16 cellular contexts compared by ENCODE assay signal in genomic region chr5:23411200-23411599, GRCh38.
"Had no signal": no experiment of that assay in that cellular context is flagged by ENCODE, and none has a peak within 500 bp of the region (broad histone marks: within the 10 kb centered on the region; RNA-seq: fewer than 3 reads in every experiment).

No MANE protein-coding gene starts in this region.

- H3K4me1 ChIP-seq: adrenal gland, colonic mucosa, heart right ventricle, left ventricle myocardium inferior, pancreas had no signal

- H3K4me3 ChIP-seq: adrenal gland, colonic mucosa, heart right ventricle, left ventricle myocardium inferior, pancreas, thoracic aorta had no signal

- H3K4me3 Mint-ChIP-seq: activated naive CD4-positive, alpha-beta T cell treated with anti-CD3 and anti-CD28 coated beads, Interleukin-2, amount 10 ng/mL, durations not matched to agents 7 days and 5 days; nephron progenitor cell; stimulated activated naive CD8-positive, alpha-beta T cell treated with anti-CD3 and anti-CD28 coated beads, Interleukin-15, Interleukin-2, amounts not matched to agents 100 ng/mL and 50 ng/mL, for 24 hours had no signal

- H3K27me3 Mint-ChIP-seq: activated naive CD4-positive, alpha-beta T cell treated with anti-CD3 and anti-CD28 coated beads, Interleukin-2, amount 10 ng/mL, durations not matched to agents 7 days and 5 days; stimulated activated naive CD8-positive, alpha-beta T cell treated with anti-CD3 and anti-CD28 coated beads, Interleukin-15, Interleukin-2, amounts not matched to agents 100 ng/mL and 50 ng/mL, for 24 hours had no signal

- H3K27ac Mint-ChIP-seq: activated naive CD4-positive, alpha-beta T cell treated with anti-CD3 and anti-CD28 coated beads, Interleukin-2, amount 10 ng/mL, durations not matched to agents 7 days and 5 days; activated T-helper 2 cell treated with anti-CD3 and anti-CD28 coated beads, Interferon-gamma antibody, Interleukin-2, Interleukin-4, amounts not matched to agents 10 μg/mL and 5 μg/mL and 100 μg/mL, durations not matched to agents 14 hours and 24 hours and 36 hours; nephron progenitor cell; stimulated activated naive CD8-positive, alpha-beta T cell treated with anti-CD3 and anti-CD28 coated beads, Interleukin-15, Interleukin-2, amounts not matched to agents 100 ng/mL and 50 ng/mL, for 24 hours had no signal

- H3K4me1 Mint-ChIP-seq: activated naive CD4-positive, alpha-beta T cell treated with anti-CD3 and anti-CD28 coated beads, Interleukin-2, amount 10 ng/mL, durations not matched to agents 7 days and 5 days had no signal

- H3K9me3 ChIP-seq: adrenal gland, colonic mucosa, left ventricle myocardium inferior, pancreas, thoracic aorta had no signal

- ATAC-seq: heart right ventricle, pancreas had no signal

- H3K36me3 ChIP-seq: adrenal gland, colonic mucosa, heart right ventricle, left ventricle myocardium inferior, pancreas, thoracic aorta had no signal

- H3K36me3 Mint-ChIP-seq: activated naive CD4-positive, alpha-beta T cell treated with anti-CD3 and anti-CD28 coated beads, Interleukin-2, amount 10 ng/mL, durations not matched to agents 7 days and 5 days had no signal

- H3K9me3 Mint-ChIP-seq: nephron progenitor cell had no signal

- H3K27me3 ChIP-seq: adrenal gland, colonic mucosa, heart right ventricle, pancreas had no signal

- H3K27ac ChIP-seq: adrenal gland, colonic mucosa, heart right ventricle, left ventricle myocardium inferior, pancreas, thoracic aorta had no signal

- DNase-seq: activated CD4-positive, alpha-beta T cell treated with anti-CD3 and anti-CD28 coated beads, Interleukin-2, amount 50 U/mL, for 1 hour; activated CD4-positive, CD25-positive, alpha-beta regulatory T cell; activated naive CD4-positive, alpha-beta T cell treated with anti-CD3 and anti-CD28 coated beads, Interleukin-2, amount 10 ng/mL, durations not matched to agents 7 days and 5 days; adrenal gland; colonic mucosa; effector CD8-positive, alpha-beta T cell; heart right ventricle; left ventricle myocardium inferior; mesendoderm; nephron progenitor cell; pancreas; stimulated activated CD4-positive, alpha-beta T cell treated with anti-CD3 and anti-CD28 coated beads, Interleukin-4, amount 100 ng/mL, for 1 hour; stimulated activated CD8-positive, alpha-beta memory T cell treated with anti-CD3 and anti-CD28 coated beads, Interleukin-4, amount 100 ng/mL, for 48 hours had no signal
